In genomic region chr13:44989941-44990340, GRCh38 we compare ENCODE assay signal across 8 cellular contexts.
DNase-seq lines count a peak whose midpoint lies in the region; ATAC-seq and TF ChIP-seq lines count a peak whose summit lies in the region.

No MANE protein-coding gene starts in this region.

- H3K4me3 ChIP-seq in SK-N-MC (peak overlapping the region; percentile 100), neuron (ENCODE audit: low read length) (peak overlapping the region; percentile 69)

- no peak for TF ChIP-seq CTCF in 22Rv1 (IDR thresholded peaks at IDR 0.05)

- peak overlapping the region; percentile 97 for H3K9ac ChIP-seq in SK-N-MC (ENCODE audit: insufficient read length)

- H3K36me3 ChIP-seq in SK-N-MC (ENCODE audit: insufficient read depth, low read length) (peaks cover 19% of the 10 kb centered on the region), neuron (ENCODE audit: insufficient read depth, low read length) (peaks cover 12% of the 10 kb centered on the region)

- peak overlapping the region; percentile 68 for H3K27ac ChIP-seq in 22Rv1
- H3K27ac ChIP-seq in SK-N-MC = no peak overlapping the region

- H3K27me3 ChIP-seq in neuron (ENCODE audit: insufficient read depth, low read length) = no peaks in the 10 kb centered on the region

- H3K9me3 ChIP-seq in SK-N-MC (ENCODE audit: low read depth, low read length) (no peaks in the 10 kb centered on the region), neuron (ENCODE audit: low read length) (no peaks in the 10 kb centered on the region)

- no peak overlapping the region for H2AFZ ChIP-seq in neuron (ENCODE audit: low read depth, low read length)

- ATAC-seq in GM21515 (IDR thresholded peaks at IDR 0.05; ENCODE audit: unreplicated experiment) (peak; percentile 12), HG03097 (IDR thresholded peaks at IDR 0.05; ENCODE audit: low FRiP score, unreplicated experiment) (no peak)

- TF ChIP-seq POLR2A in erythroblast (IDR thresholded peaks at IDR 0.05; ENCODE audit: low read length) = no peak

- H3K4me1 ChIP-seq in neuron (ENCODE audit: insufficient read depth, low read length) = peaks cover 17% of the 10 kb centered on the region

- no peak for DNase-seq in SK-N-MC (ENCODE audit: low read depth, low spot score)
- DNase-seq in erythroblast (lab: John Stamatoyannopoulos, UW) = peak; percentile 60 to 68
- no peak for DNase-seq in NCI-H2081 treated with DMSO at 0.1 percent for 48 hours (lab: John Stamatoyannopoulos, UW)
- no peak for DNase-seq in EL

Comparison
In these comparisons a context has a peak if more than half of its experiments do, and no peak if none do; other contexts are left out.
1. DNase-seq: peak in erythroblast (2 of 2); none in SK-N-MC (single experiment), NCI-H2081 treated with DMSO at 0.1 percent for 48 hours (single experiment) and EL (single experiment).